In genomic region chr4:94207469-94208224, GRCh38 we compare ENCODE assay signal across 1 cellular context.
TF ChIP-seq lines count a peak whose summit lies in the region.

Gene SMARCAD1 (plus strand): TSS chr4:94207865. CDS start chr4:94208395, 530 bp downstream.

TF ChIP-seq in K562, 482 proteins besides CTCF, POLR2A, EP300 and RAD21 (continued from another document and continues in another):
- TF ChIP-seq ZBTB40 (IDR thresholded peaks at IDR 0.05) (peak; percentile 91), ZBTB40 (CRISPR knock-in tag; IDR thresholded peaks at IDR 0.05) (no peak), HMGN3 (IDR thresholded peaks at IDR 0.05; ENCODE audit: borderline replicate concordance, extremely low read depth, insufficient read length, low read depth, low read length) (peak; percentile 46), U2AF1 (optimal IDR thresholded peaks at IDR 0.05; ENCODE audit: low read depth, low read length) (no peak), BRCA1 (IDR thresholded peaks at IDR 0.05) (no peak), BRCA1 (CRISPR knock-in tag; IDR thresholded peaks at IDR 0.05) (no peak), CC2D1A (IDR thresholded peaks at IDR 0.05) (peak; percentile 69; the same call in 1 of the 2 replicates), MYC (IDR thresholded peaks at IDR 0.05; ENCODE audit: low read depth, low read length) (peak; percentile 94), MYC (CRISPR knock-in tag; IDR thresholded peaks at IDR 0.05; ENCODE audit: borderline replicate concordance, low read depth) (peak; percentile 77; the same call in 1 of the 2 replicates), FOS (IDR thresholded peaks at IDR 0.05; ENCODE audit: extremely low read depth, insufficient read length) (no peak), ZBTB7A (IDR thresholded peaks at IDR 0.05; ENCODE audit: borderline replicate concordance, control insufficient read depth, low read depth, low read length) (peak; percentile 41; the same call in 1 of the 2 replicates), ZC3H11A (IDR thresholded peaks at IDR 0.05; ENCODE audit: low read depth, low read length) (no peak), SNIP1 (IDR thresholded peaks at IDR 0.05; ENCODE audit: low read depth) (no peak), ZNF444 (CRISPR knock-in tag; IDR thresholded peaks at IDR 0.05) (no peak), WHSC1 (IDR thresholded peaks at IDR 0.05; ENCODE audit: low read length) (no peak), PRMT5 (CRISPR knock-in tag; IDR thresholded peaks at IDR 0.05) (no peak), ZNF318 (IDR thresholded peaks at IDR 0.05; ENCODE audit: borderline replicate concordance in 1 of 2, low read depth in 1 of 2) (peak in 1 of 2 experiments; percentile 64; a peak in 1 of 4 replicates), ZNF76 (CRISPR knock-in tag; IDR thresholded peaks at IDR 0.05; ENCODE audit: borderline replicate concordance) (no peak), KDM1A (IDR thresholded peaks at IDR 0.05) (no peak), NCOA2 (IDR thresholded peaks at IDR 0.05; ENCODE audit: partially characterized antibody in 2 of 2) (no peak), HNRNPLL (IDR thresholded peaks at IDR 0.05; ENCODE audit: low read depth, low read length, poor library complexity, severe bottlenecking) (peak; percentile 91), MEF2A (IDR thresholded peaks at IDR 0.05; ENCODE audit: control insufficient read depth, low read depth, low read length) (no peak), TEAD4 (IDR thresholded peaks at IDR 0.05; ENCODE audit: low read length) (0 out of 2 replicates have a peak, but pooled peaks have one; percentile 15), TEAD4 (CRISPR knock-in tag; IDR thresholded peaks at IDR 0.05; ENCODE audit: borderline replicate concordance) (no peak), STAG1 (CRISPR knock-in tag; IDR thresholded peaks at IDR 0.05; ENCODE audit: borderline replicate concordance) (no peak), GABPB2 (CRISPR knock-in tag; conservative IDR thresholded peaks at IDR 0.05) (no peak), MECOM (CRISPR knock-in tag; IDR thresholded peaks at IDR 0.05) (no peak), PCBP1 (IDR thresholded peaks at IDR 0.05; ENCODE audit: low read depth, low read length, poor library complexity, severe bottlenecking) (no peak), ETV6 (IDR thresholded peaks at IDR 0.05; ENCODE audit: borderline replicate concordance in 1 of 2, low read depth in 2 of 2, low read length in 1 of 2) (no peak; a peak in 1 of 4 replicates), ETV6 (CRISPR knock-in tag; IDR thresholded peaks at IDR 0.05; ENCODE audit: borderline replicate concordance) (no peak), ZBTB1 (CRISPR knock-in tag; IDR thresholded peaks at IDR 0.05; ENCODE audit: borderline replicate concordance, low read depth) (no peak), BCOR (IDR thresholded peaks at IDR 0.05) (peak; percentile 51; the same call in 1 of the 2 replicates), JUN (IDR thresholded peaks at IDR 0.05; ENCODE audit: borderline replicate concordance, low read depth, low read length) (0 out of 2 replicates have a peak, but pooled peaks have one; percentile 58), JUN (CRISPR knock-in tag; IDR thresholded peaks at IDR 0.05; ENCODE audit: borderline replicate concordance) (no peak), XRCC5 (IDR thresholded peaks at IDR 0.05; ENCODE audit: low read depth, low read length) (no peak; the same call in 1 of the 2 replicates), BCLAF1 (IDR thresholded peaks at IDR 0.05; ENCODE audit: borderline replicate concordance in 1 of 2, control insufficient read depth in 1 of 2, low read depth in 2 of 2, low read length in 1 of 2) (no peak), NFRKB (IDR thresholded peaks at IDR 0.05; ENCODE audit: low read depth) (peak; percentile 48; the same call in 1 of the 2 replicates), ZNF561 (CRISPR knock-in tag; conservative IDR thresholded peaks at IDR 0.05) (no peak), ZNF184 (CRISPR knock-in tag; IDR thresholded peaks at IDR 0.05) (no peak), STAT5A (IDR thresholded peaks at IDR 0.05; ENCODE audit: borderline replicate concordance, low read length) (no peak), FOXK2 (conservative IDR thresholded peaks at IDR 0.05 in 1 of 2, IDR thresholded peaks at IDR 0.05 in 1 of 2; ENCODE audit: low read depth in 2 of 2) (peak; percentile 93 to 94), NFE2L1 (tag; IDR thresholded peaks at IDR 0.05; ENCODE audit: borderline replicate concordance, low read depth) (no peak), CREB1 (IDR thresholded peaks at IDR 0.05) (peak; percentile 97), CREB1 (CRISPR knock-in tag; IDR thresholded peaks at IDR 0.05) (peak; percentile 94), IFI16 (CRISPR knock-in tag; IDR thresholded peaks at IDR 0.05) (no peak), KHSRP (IDR thresholded peaks at IDR 0.05) (peak; percentile 78)
